8 cellular contexts compared by ENCODE assay signal in genomic region chr7:92135490-92135889, GRCh38. TPM values are rescaled to one million over a fixed set of nuclear protein-coding genes. Genes with fewer than 3 reads are reported as not detected.
DNase-seq lines count a peak whose midpoint lies in the region; ATAC-seq and TF ChIP-seq lines count a peak whose summit lies in the region.

No MANE protein-coding gene starts in this region.

- peak overlapping the region; percentile 91 to 95 for H3K27ac ChIP-seq in thoracic aorta

- H3K9me3 ChIP-seq in thoracic aorta = no peaks in the 10 kb centered on the region

- H3K4me1 ChIP-seq in thoracic aorta (ENCODE audit: control insufficient read depth in 1 of 2, low read depth in 2 of 2) = peaks cover 10 to 24% of the 10 kb centered on the region in 2 donors

- peak overlapping the region; percentile 100 for H3K27ac Mint-ChIP-seq in activated CD8-positive, alpha-beta memory T cell treated with anti-CD3 and anti-CD28 coated beads, Interleukin-2, amount 10 ng/mL, durations not matched to agents 7 days and 5 days
- H3K27ac Mint-ChIP-seq in activated naive CD8-positive, alpha-beta T cell treated with anti-CD3 and anti-CD28 coated beads, Interleukin-2, amount 50 U/mL, for 24 hours = peak overlapping the region; percentile 98

- H3K27me3 ChIP-seq in kidney epithelial cell (ENCODE audit: control insufficient read depth, insufficient read depth, low read length) (no peaks in the 10 kb centered on the region), thoracic aorta (replicated peaks; ENCODE audit: insufficient read depth) (no peaks in the 10 kb centered on the region)

- peaks cover 18% of the 10 kb centered on the region for H3K36me3 Mint-ChIP-seq in activated CD8-positive, alpha-beta memory T cell treated with anti-CD3 and anti-CD28 coated beads, Interleukin-2, amount 10 ng/mL, durations not matched to agents 7 days and 5 days
- peaks cover 13% of the 10 kb centered on the region for H3K36me3 Mint-ChIP-seq in activated naive CD8-positive, alpha-beta T cell treated with anti-CD3 and anti-CD28 coated beads, Interleukin-2, amount 50 U/mL, for 24 hours (ENCODE audit: low read depth)

- H3K4me3 Mint-ChIP-seq in activated CD8-positive, alpha-beta memory T cell treated with anti-CD3 and anti-CD28 coated beads, Interleukin-2, amount 10 ng/mL, durations not matched to agents 7 days and 5 days = peak overlapping the region; percentile 93
- H3K4me3 Mint-ChIP-seq in activated naive CD8-positive, alpha-beta T cell treated with anti-CD3 and anti-CD28 coated beads, Interleukin-2, amount 50 U/mL, for 24 hours = peak overlapping the region; percentile 93

- no peaks in the 10 kb centered on the region for H3K36me3 ChIP-seq in kidney epithelial cell (ENCODE audit: control insufficient read depth, insufficient read depth, low read length)
- no peaks in the 10 kb centered on the region for H3K36me3 ChIP-seq in thoracic aorta

- H3K4me1 Mint-ChIP-seq in activated CD8-positive, alpha-beta memory T cell treated with anti-CD3 and anti-CD28 coated beads, Interleukin-2, amount 10 ng/mL, durations not matched to agents 7 days and 5 days = peaks cover 40% of the 10 kb centered on the region
- H3K4me1 Mint-ChIP-seq in activated naive CD8-positive, alpha-beta T cell treated with anti-CD3 and anti-CD28 coated beads, Interleukin-2, amount 50 U/mL, for 24 hours = peaks cover 28% of the 10 kb centered on the region

- H3K4me3 ChIP-seq in kidney epithelial cell (ENCODE audit: low read depth, low read length) (peak overlapping the region; percentile 98), thoracic aorta (peak overlapping the region; percentile 95)

- CTCF ChIA-PET in activated CD8-positive, alpha-beta memory T cell treated with anti-CD3 and anti-CD28 coated beads, Interleukin-2, amount 10 ng/mL, durations not matched to agents 7 days and 5 days (lab: Charles Lee) = no interaction called here

- TF ChIP-seq CTCF in kidney epithelial cell (IDR thresholded peaks at IDR 0.05; ENCODE audit: insufficient read depth, low read length, poor library complexity, severe bottlenecking) (no peak), thoracic aorta (IDR thresholded peaks at IDR 0.05) (no peak), GM20000 (IDR thresholded peaks at IDR 0.05; ENCODE audit: extremely low read depth, missing control alignments) (no peak)

- no peak for ATAC-seq in activated CD8-positive, alpha-beta memory T cell treated with anti-CD3 and anti-CD28 coated beads, Interleukin-2, amount 10 ng/mL, durations not matched to agents 7 days and 5 days
- ATAC-seq in activated naive CD8-positive, alpha-beta T cell treated with anti-CD3 and anti-CD28 coated beads, Interleukin-2, amount 50 U/mL, for 24 hours = no peak
- ATAC-seq in thoracic aorta (ENCODE audit: insufficient number of reproducible peaks, low FRiP score, low read depth) (no peak), HG03135 (IDR thresholded peaks at IDR 0.05; ENCODE audit: unreplicated experiment) (no peak), GM21723 (IDR thresholded peaks at IDR 0.05; ENCODE audit: unreplicated experiment) (no peak)

- peaks cover 4% of the 10 kb centered on the region for H3K27me3 Mint-ChIP-seq in activated CD8-positive, alpha-beta memory T cell treated with anti-CD3 and anti-CD28 coated beads, Interleukin-2, amount 10 ng/mL, durations not matched to agents 7 days and 5 days
- H3K27me3 Mint-ChIP-seq in activated naive CD8-positive, alpha-beta T cell treated with anti-CD3 and anti-CD28 coated beads, Interleukin-2, amount 50 U/mL, for 24 hours = no peaks in the 10 kb centered on the region

- peaks cover 2% of the 10 kb centered on the region for H3K9me3 Mint-ChIP-seq in activated CD8-positive, alpha-beta memory T cell treated with anti-CD3 and anti-CD28 coated beads, Interleukin-2, amount 10 ng/mL, durations not matched to agents 7 days and 5 days (ENCODE audit: low read depth)
- H3K9me3 Mint-ChIP-seq in activated naive CD8-positive, alpha-beta T cell treated with anti-CD3 and anti-CD28 coated beads, Interleukin-2, amount 50 U/mL, for 24 hours = no peaks in the 10 kb centered on the region

- DNase-seq in activated CD8-positive, alpha-beta memory T cell treated with anti-CD3 and anti-CD28 coated beads, Interleukin-2, amount 10 ng/mL, durations not matched to agents 7 days and 5 days = no peak
- no peak for DNase-seq in activated CD8-positive, alpha-beta memory T cell treated with anti-CD3 and anti-CD28 coated beads, Interleukin-2, amount 50 U/mL, for 48 hours
- DNase-seq in activated naive CD8-positive, alpha-beta T cell treated with anti-CD3 and anti-CD28 coated beads, Interleukin-2, amount 50 U/mL, for 24 hours = no peak
- DNase-seq in kidney epithelial cell (ENCODE audit: low read depth) = no peak
- DNase-seq in thoracic aorta (ENCODE audit: low spot score) = no peak
- DNase-seq in GM20000 (ENCODE audit: low spot score) = no peak

RNA-seq across cellular contexts. Expression of gene CYP51A1, which starts 1.2 kb away (rescaled TPM):
- total RNA-seq in activated CD8-positive, alpha-beta memory T cell treated with anti-CD3 and anti-CD28 coated beads, Interleukin-2, amount 10 ng/mL, durations not matched to agents 7 days and 5 days = 10 to 100 TPM; 40.7 to 68.2 TPM
- total RNA-seq in kidney epithelial cell = 107 and 126 TPM in 2 replicates
- total RNA-seq in thoracic aorta = 10 to 100 TPM; 22.6 to 30.7 TPM

RNA-seq across cellular contexts. Expression of gene LRRD1, which starts 43.5 kb away (rescaled TPM):
- total RNA-seq in activated CD8-positive, alpha-beta memory T cell treated with anti-CD3 and anti-CD28 coated beads, Interleukin-2, amount 10 ng/mL, durations not matched to agents 7 days and 5 days = not detected
- total RNA-seq in kidney epithelial cell (not detected in 2 replicates), thoracic aorta (under 1 TPM in 1 of 2 donors, not detected in 1; 0.81 TPM)
